In genomic region chr7:108413337-108413736, GRCh38 we compare ENCODE assay signal across 1 cellular context.
TF ChIP-seq lines count a peak whose summit lies in the region.

No MANE protein-coding gene starts in this region.

TF ChIP-seq in K562, 482 proteins besides CTCF, POLR2A, EP300 and RAD21 (continued from another document):
- peak; percentile 72; the same call in 1 of the 2 replicates for TF ChIP-seq SMARCA5 (IDR thresholded peaks at IDR 0.05)
- peak; percentile 68 for TF ChIP-seq CHD4 (IDR thresholded peaks at IDR 0.05; ENCODE audit: insufficient read depth, insufficient replicate concordance, low read depth, low read length, poor library complexity, severe bottlenecking)
- TF ChIP-seq ZBTB2 (IDR thresholded peaks at IDR 0.05), result no peak
- no peak for TF ChIP-seq SREBF2 (CRISPR knock-in tag; IDR thresholded peaks at IDR 0.05)
- no peak for TF ChIP-seq ZNF77 (CRISPR knock-in tag; IDR thresholded peaks at IDR 0.05)
- peak; percentile 85 for TF ChIP-seq ZNF436 (CRISPR knock-in tag; IDR thresholded peaks at IDR 0.05)
- peak; percentile 97 for TF ChIP-seq RBM25 (IDR thresholded peaks at IDR 0.05; ENCODE audit: low read depth, low read length, severe bottlenecking)
- TF ChIP-seq PPARD (CRISPR knock-in tag; IDR thresholded peaks at IDR 0.05), result no peak
- peak; percentile 48 to 50; a peak in 3 of 4 replicates for TF ChIP-seq KDM1A (IDR thresholded peaks at IDR 0.05)
- peak; percentile 99 for TF ChIP-seq ZFP36 (IDR thresholded peaks at IDR 0.05; ENCODE audit: low read depth, low read length, partially characterized antibody)
- no peak for TF ChIP-seq DIDO1 (tag; IDR thresholded peaks at IDR 0.05; ENCODE audit: low read depth)
